In genomic region chr5:34583167-34583566, GRCh38 we compare ENCODE assay signal across 29 cellular contexts.
A peak's percentile ranks its signal among the peaks of the same experiment; 100 is the strongest.
DNase-seq lines count a peak whose midpoint lies in the region; ATAC-seq, FAIRE-seq and TF ChIP-seq lines count a peak whose summit lies in the region.
"Had no signal": no experiment of that assay in that cellular context is flagged by ENCODE, and none has a peak within 500 bp of the region (broad histone marks: within the 10 kb centered on the region; RNA-seq: fewer than 3 reads in every experiment).

No MANE protein-coding gene starts in this region.

- H3K27ac ChIP-seq in keratinocyte (ENCODE audit: control insufficient read depth, insufficient read depth, low read length): no peak overlapping the region
- H3K27ac ChIP-seq: 22Rv1, neutrophil, sigmoid colon, tibial nerve had no signal

- no peak for TF ChIP-seq CTCF in bronchial epithelial cell (IDR thresholded peaks at IDR 0.05; ENCODE audit: insufficient read depth, low read length, severe bottlenecking)
- no peak for TF ChIP-seq CTCF in keratinocyte (optimal IDR thresholded peaks at IDR 0.05 in 1 of 3, IDR thresholded peaks at IDR 0.05 in 1 of 3, conservative IDR thresholded peaks at IDR 0.05 in 1 of 3; ENCODE audit: extremely low read depth in 1 of 3, insufficient read depth in 2 of 3, low read length in 3 of 3)

- H3K27me3 Mint-ChIP-seq in activated naive CD4-positive, alpha-beta T cell treated with anti-CD3 and anti-CD28 coated beads for 36 hours (ENCODE audit: low read depth): peaks cover 26% of the 10 kb centered on the region
- peaks cover 35% of the 10 kb centered on the region for H3K27me3 Mint-ChIP-seq in stimulated activated naive CD8-positive, alpha-beta T cell treated with anti-CD3 and anti-CD28 coated beads, Interleukin-15, amount 100 ng/mL, for 72 hours
- H3K27me3 Mint-ChIP-seq: CD4-positive, CD25-positive, alpha-beta regulatory T cell; progenitor cell of endocrine pancreas had no signal

- peaks cover 4% of the 10 kb centered on the region for H3K4me1 Mint-ChIP-seq in activated naive CD4-positive, alpha-beta T cell treated with anti-CD3 and anti-CD28 coated beads for 36 hours (ENCODE audit: low read depth)
- peaks cover 6% of the 10 kb centered on the region for H3K4me1 Mint-ChIP-seq in stimulated activated naive CD8-positive, alpha-beta T cell treated with anti-CD3 and anti-CD28 coated beads, Interleukin-15, amount 100 ng/mL, for 72 hours
- H3K4me1 Mint-ChIP-seq: CD4-positive, CD25-positive, alpha-beta regulatory T cell had no signal

- H3K36me3 ChIP-seq in bronchial epithelial cell (ENCODE audit: control insufficient read depth, insufficient read depth, low read length) (no peaks in the 10 kb centered on the region), keratinocyte (ENCODE audit: control insufficient read depth in 2 of 2, extremely low read depth in 1 of 2, insufficient read depth in 2 of 2, low read length in 2 of 2) (no peaks in the 10 kb centered on the region)
- H3K36me3 ChIP-seq: MG63, neutrophil, sigmoid colon, tibial nerve had no signal

- CTCF ChIA-PET in activated naive CD4-positive, alpha-beta T cell treated with anti-CD3 and anti-CD28 coated beads for 36 hours (lab: Charles Lee): no interaction called here

- no peaks in the 10 kb centered on the region for H3K9me3 Mint-ChIP-seq in activated naive CD4-positive, alpha-beta T cell treated with anti-CD3 and anti-CD28 coated beads for 36 hours
- H3K9me3 Mint-ChIP-seq in stimulated activated naive CD8-positive, alpha-beta T cell treated with anti-CD3 and anti-CD28 coated beads, Interleukin-15, amount 100 ng/mL, for 72 hours: peaks cover 4 to 8% of the 10 kb centered on the region in 2 donors
- H3K9me3 Mint-ChIP-seq: activated T-helper 2 cell treated with anti-CD3 and anti-CD28 coated beads, Interferon-gamma antibody, Interleukin-2, Interleukin-4, amounts not matched to agents 10 μg/mL and 5 μg/mL and 100 μg/mL, durations not matched to agents 14 hours and 24 hours and 36 hours; T-helper 2 cell treated with Interferon-gamma antibody and Interleukin-4, amounts not matched to agents 5 μg/mL and 100 μg/mL, for 36 hours had no signal

- no peaks in the 10 kb centered on the region for H3K9me1 ChIP-seq in keratinocyte (ENCODE audit: control insufficient read depth, extremely low read depth, insufficient read depth, low read length)

- no peak overlapping the region for H3K4me3 Mint-ChIP-seq in activated naive CD4-positive, alpha-beta T cell treated with anti-CD3 and anti-CD28 coated beads for 36 hours
- H3K4me3 Mint-ChIP-seq in stimulated activated naive CD8-positive, alpha-beta T cell treated with anti-CD3 and anti-CD28 coated beads, Interleukin-15, amount 100 ng/mL, for 72 hours: no peak overlapping the region
- H3K4me3 Mint-ChIP-seq: activated CD8-positive, alpha-beta T cell treated with anti-CD3 and anti-CD28 coated beads, Interleukin-2, amount 10 ng/mL, durations not matched to agents 7 days and 5 days; CD4-positive, CD25-positive, alpha-beta regulatory T cell; T-helper 2 cell treated with Interferon-gamma antibody and Interleukin-4, amounts not matched to agents 5 μg/mL and 100 μg/mL, for 36 hours had no signal

- ATAC-seq in stimulated activated naive CD8-positive, alpha-beta T cell treated with anti-CD3 and anti-CD28 coated beads, Interleukin-15, amount 100 ng/mL, for 72 hours: no peak
- ATAC-seq: activated CD8-positive, alpha-beta T cell treated with anti-CD3 and anti-CD28 coated beads, Interleukin-2, amount 10 ng/mL, durations not matched to agents 7 days and 5 days; activated naive CD4-positive, alpha-beta T cell treated with anti-CD3 and anti-CD28 coated beads, Interleukin-2, amount 50 U/mL, for 72 hours; left ventricle myocardium superior had no signal

- no peak overlapping the region for H3K27ac Mint-ChIP-seq in activated naive CD4-positive, alpha-beta T cell treated with anti-CD3 and anti-CD28 coated beads for 36 hours
- no peak overlapping the region for H3K27ac Mint-ChIP-seq in stimulated activated naive CD8-positive, alpha-beta T cell treated with anti-CD3 and anti-CD28 coated beads, Interleukin-15, amount 100 ng/mL, for 72 hours
- H3K27ac Mint-ChIP-seq: activated CD8-positive, alpha-beta T cell treated with anti-CD3 and anti-CD28 coated beads, Interleukin-2, amount 10 ng/mL, durations not matched to agents 7 days and 5 days; activated naive CD4-positive, alpha-beta T cell treated with anti-CD3 and anti-CD28 coated beads, Interleukin-2, amount 50 U/mL, for 72 hours; activated T-helper 2 cell treated with anti-CD3 and anti-CD28 coated beads, Interferon-gamma antibody, Interleukin-2, Interleukin-4, amounts not matched to agents 10 μg/mL and 5 μg/mL and 100 μg/mL, durations not matched to agents 14 hours and 24 hours and 36 hours; CD4-positive, CD25-positive, alpha-beta regulatory T cell; progenitor cell of endocrine pancreas; T-helper 2 cell treated with Interferon-gamma antibody and Interleukin-4, amounts not matched to agents 5 μg/mL and 100 μg/mL, for 36 hours had no signal

- H3K4me1 ChIP-seq in keratinocyte (ENCODE audit: control insufficient read depth, extremely low read depth, insufficient read depth, low read length): peaks cover 35% of the 10 kb centered on the region

- H3K36me3 Mint-ChIP-seq in activated naive CD4-positive, alpha-beta T cell treated with anti-CD3 and anti-CD28 coated beads for 36 hours (ENCODE audit: low read depth): no peaks in the 10 kb centered on the region
- H3K36me3 Mint-ChIP-seq: CD4-positive, CD25-positive, alpha-beta regulatory T cell had no signal

- no peak overlapping the region for H3K9ac ChIP-seq in keratinocyte (ENCODE audit: control insufficient read depth, extremely low read depth, insufficient read depth, low read length)

- DNase-seq in NOMO-1 treated with DMSO at 0.1 percent for 48 hours (lab: John Stamatoyannopoulos, UW; ENCODE audit: unreplicated experiment): peak; percentile 57
- no peak for DNase-seq in NOMO-1 treated with dmso at 0.1 percent for 144 hours (lab: John Stamatoyannopoulos, UW; ENCODE audit: unreplicated experiment)
- peak; percentile 69 for DNase-seq in bronchial epithelial cell (ENCODE audit: low read depth)
- no peak for DNase-seq in keratinocyte (ENCODE audit: low read depth, low spot score)
- no peak for DNase-seq in activated naive CD4-positive, alpha-beta T cell treated with anti-CD3 and anti-CD28 coated beads for 36 hours
- no peak for DNase-seq in kidney glomerular epithelial cell (lab: John Stamatoyannopoulos, UW)
- no peak for DNase-seq in stimulated activated naive CD8-positive, alpha-beta T cell treated with anti-CD3 and anti-CD28 coated beads, Interleukin-15, amount 100 ng/mL, for 72 hours
- no peak for DNase-seq in activated T-cell treated with anti-CD3 and anti-CD28 coated beads, Interleukin-2, amount 50 U/mL, for 48 hours
- DNase-seq: activated CD4-positive, alpha-beta T cell treated with anti-CD3 and anti-CD28 coated beads for 1 hour; activated CD8-positive, alpha-beta T cell treated with anti-CD3 and anti-CD28 coated beads, Interleukin-2, amount 10 ng/mL, durations not matched to agents 7 days and 5 days; amygdala; CD4-positive, CD25-positive, alpha-beta regulatory T cell; islet precursor cell; KG1; left ventricle myocardium superior; MG63; NCI-H1417; NCI-H2029; SIG-M5; sigmoid colon; stimulated activated CD4-positive, alpha-beta T cell treated with anti-CD3 and anti-CD28 coated beads, Interleukin-4, amount 100 ng/mL, for 24 hours had no signal

- H4K20me1 ChIP-seq in keratinocyte (ENCODE audit: control insufficient read depth, extremely low read depth, insufficient read depth, low read length): no peaks in the 10 kb centered on the region

- FAIRE-seq in bronchial epithelial cell (lab: Jason Lieb, UNC) (no peak), keratinocyte (lab: Jason Lieb, UNC) (no peak)
- FAIRE-seq: RCC 7860 had no signal

- H3K9me3 ChIP-seq in keratinocyte (ENCODE audit: control insufficient read depth, low read depth, low read length): no peaks in the 10 kb centered on the region
- H3K9me3 ChIP-seq: MG63, neutrophil, sigmoid colon, tibial nerve had no signal

- H3K27me3 ChIP-seq in bronchial epithelial cell (ENCODE audit: control insufficient read depth, insufficient read depth, low read length) (no peaks in the 10 kb centered on the region), keratinocyte (ENCODE audit: control insufficient read depth, extremely low read depth, insufficient read depth, low read length) (no peaks in the 10 kb centered on the region)
- H3K27me3 ChIP-seq: MG63, neutrophil, sigmoid colon, tibial nerve had no signal

- H2AFZ ChIP-seq in keratinocyte (ENCODE audit: control insufficient read depth, low read length): peak overlapping the region; percentile 42

- intact Hi-C loops in activated naive CD4-positive, alpha-beta T cell treated with anti-CD3 and anti-CD28 coated beads for 36 hours (cut with micrococcal nuclease): no loop called here

- no peak overlapping the region for H3K4me2 ChIP-seq in keratinocyte (ENCODE audit: control insufficient read depth, extremely low read depth, insufficient read depth, low read depth, low read length)

- no peak overlapping the region for H3K4me3 ChIP-seq in bronchial epithelial cell (ENCODE audit: low read depth, low read length)
- no peak overlapping the region for H3K4me3 ChIP-seq in keratinocyte (ENCODE audit: control insufficient read depth in 2 of 3, extremely low read depth in 1 of 3, insufficient read depth in 2 of 3, low read depth in 1 of 3, low read length in 3 of 3)
- H3K4me3 ChIP-seq: MG63, sigmoid colon, tibial nerve had no signal

- dilution Hi-C loops in keratinocyte (cut with MboI; ENCODE audit: extremely low pct_ligation_motif_present, low sequenced_read_pairs): no loop called here

- no peaks in the 10 kb centered on the region for H3K79me2 ChIP-seq in keratinocyte (ENCODE audit: control insufficient read depth, insufficient read depth, low read length)

Comparison
In these comparisons a context has a peak if more than half of its experiments do, and no peak if none do; other contexts are left out.
1. DNase-seq: peak in NOMO-1 treated with DMSO at 0.1 percent for 48 hours (single experiment) and bronchial epithelial cell (single experiment); none in NOMO-1 treated with dmso at 0.1 percent for 144 hours (single experiment), keratinocyte (single experiment), activated naive CD4-positive, alpha-beta T cell treated with anti-CD3 and anti-CD28 coated beads for 36 hours (single experiment), kidney glomerular epithelial cell (single experiment), stimulated activated naive CD8-positive, alpha-beta T cell treated with anti-CD3 and anti-CD28 coated beads, Interleukin-15, amount 100 ng/mL, for 72 hours (0 of 2) and activated T-cell treated with anti-CD3 and anti-CD28 coated beads, Interleukin-2, amount 50 U/mL, for 48 hours (0 of 2).